ENCODE assay signal across 21 cellular contexts in genomic region chr13:97474581-97474980, GRCh38. TPM values are rescaled to one million over a fixed set of nuclear protein-coding genes. Genes with fewer than 3 reads are reported as not detected.
DNase-seq lines count a peak whose midpoint lies in the region; ATAC-seq, FAIRE-seq and TF ChIP-seq lines count a peak whose summit lies in the region.
"Had no signal": no experiment of that assay in that cellular context is flagged by ENCODE, and none has a peak within 500 bp of the region (broad histone marks: within the 10 kb centered on the region; RNA-seq: fewer than 3 reads in every experiment).

No MANE protein-coding gene starts in this region.

- BruUV-seq in endothelial cell of umbilical vein (replicated peaks; lab: Mats Ljungman, UMichigan): no TSS peak

- H3K27ac ChIP-seq in endothelial cell of umbilical vein (ENCODE audit: insufficient read depth, low read depth, low read length): no peak overlapping the region
- H3K27ac ChIP-seq: 22Rv1, C4-2B had no signal

- no peak overlapping the region for H3K9ac ChIP-seq in endothelial cell of umbilical vein (replicated peaks; ENCODE audit: extremely low read depth, insufficient read depth, low read length)

- dilution Hi-C loops in endothelial cell of umbilical vein (cut with MboI; ENCODE audit: extremely low pct_ligation_motif_present, low sequenced_read_pairs): no loop called here

- H3K9me1 ChIP-seq in endothelial cell of umbilical vein (replicated peaks; ENCODE audit: control insufficient read depth, extremely low read depth, insufficient read depth, low read length): no peaks in the 10 kb centered on the region

- no peak for FAIRE-seq in endothelial cell of umbilical vein (lab: Jason Lieb, UNC)
- FAIRE-seq: D721Med, K562, RCC 7860 had no signal

- POLR2A ChIA-PET in endothelial cell of umbilical vein (lab: Charles Lee): no interaction called here

- no peaks in the 10 kb centered on the region for H3K4me1 ChIP-seq in endothelial cell of umbilical vein (ENCODE audit: control insufficient read depth, extremely low read depth, insufficient read depth, low read length)
- no peaks in the 10 kb centered on the region for H3K4me1 ChIP-seq in mucosa of descending colon (ENCODE audit: low read depth)

- H3K9me3 ChIP-seq in endothelial cell of umbilical vein (replicated peaks; ENCODE audit: control insufficient read depth, insufficient read depth, low read length): no peaks in the 10 kb centered on the region
- no peaks in the 10 kb centered on the region for H3K9me3 ChIP-seq in mucosa of descending colon

- peaks cover 0 to 2% of the 10 kb centered on the region in 2 experiments for H3K27me3 ChIP-seq in endothelial cell of umbilical vein (ENCODE audit: control insufficient read depth in 2 of 2, insufficient read depth in 2 of 2, low read length in 2 of 2)

- H3K79me2 ChIP-seq in endothelial cell of umbilical vein (ENCODE audit: control insufficient read depth, insufficient read depth, low read length): no peaks in the 10 kb centered on the region

- no peak overlapping the region for H3K4me3 ChIP-seq in endothelial cell of umbilical vein (replicated peaks in 1 of 3; ENCODE audit: insufficient read depth in 1 of 3, low read depth in 1 of 3, low read length in 3 of 3)
- H3K4me3 ChIP-seq in mucosa of descending colon: no peak overlapping the region
- H3K4me3 ChIP-seq: K562 had no signal

- no peak for TF ChIP-seq CTCF in endothelial cell of umbilical vein (IDR thresholded peaks at IDR 0.05; ENCODE audit: extremely low read depth in 1 of 2, insufficient read depth in 1 of 2, low read depth in 1 of 2, low read length in 2 of 2)
- TF ChIP-seq CTCF in mucosa of descending colon (IDR thresholded peaks at IDR 0.05): no peak

- H2AFZ ChIP-seq in endothelial cell of umbilical vein (ENCODE audit: low read depth, low read length): no peak overlapping the region

- H3K36me3 ChIP-seq in endothelial cell of umbilical vein (ENCODE audit: control insufficient read depth in 2 of 2, extremely low read depth in 1 of 2, insufficient read depth in 2 of 2, low read length in 2 of 2) (no peaks in the 10 kb centered on the region), mucosa of descending colon (ENCODE audit: low read depth) (no peaks in the 10 kb centered on the region)

- DNase-seq in Right ventricle myocardium inferior (ENCODE audit: missing footprints): no peak
- DNase-seq in cardiac septum (ENCODE audit: low spot score): no peak
- DNase-seq in endothelial cell of umbilical vein (ENCODE audit: low read depth, low spot score): peak; percentile 6
- DNase-seq in mucosa of descending colon: no peak
- DNase-seq in DMS79 (lab: John Stamatoyannopoulos, UW): no peak
- DNase-seq in NCI-H526 (lab: John Stamatoyannopoulos, UW): no peak
- DNase-seq in NCI-H345 (lab: John Stamatoyannopoulos, UW): no peak
- DNase-seq: DMS53, EL, H7, HFFc6, NCI-H1105, NCI-H2081, NCI-H2171, NCI-H524 treated with DMSO at 0.1 percent for 48 hours had no signal

- no peaks in the 10 kb centered on the region for H4K20me1 ChIP-seq in endothelial cell of umbilical vein (replicated peaks; ENCODE audit: control insufficient read depth, extremely low read depth, insufficient read depth, low read length)

- ATAC-seq in Right ventricle myocardium inferior (peak; percentile 34), mucosa of descending colon (peak; percentile 11), GM21367 (IDR thresholded peaks at IDR 0.05; ENCODE audit: unreplicated experiment) (no peak)
- ATAC-seq: K562 had no signal

- CTCF ChIA-PET in endothelial cell of umbilical vein (lab: Charles Lee): interaction anchor here (1.3 to 1.8 kb wide), 2 partner anchors 9 to 364 kb away, joined by 3 to 10 read pairs; no protein-coding TSS in a partner anchor

- TF ChIP-seq POLR2A in endothelial cell of umbilical vein (IDR thresholded peaks at IDR 0.05; ENCODE audit: low read depth, low read length): no peak

- no peak overlapping the region for H3K4me2 ChIP-seq in endothelial cell of umbilical vein (ENCODE audit: insufficient read depth, low read length)

- intact Hi-C loops in Right ventricle myocardium inferior (cut with DNase I): no loop called here
- intact Hi-C loops in cardiac septum (cut with DNase I): no loop called here
- intact Hi-C loops in endothelial cell of umbilical vein (cut with micrococcal nuclease): no loop called here
- intact Hi-C loops in mucosa of descending colon (cut with DNase I, micrococcal nuclease): no loop called here

TF ChIP-seq in endothelial cell of umbilical vein, 7 proteins besides CTCF, POLR2A, EP300 and RAD21:
- TF ChIP-seq FOS (IDR thresholded peaks at IDR 0.05; ENCODE audit: borderline replicate concordance, insufficient read depth, low read length) (no peak), POLR2AphosphoS5 (IDR thresholded peaks at IDR 0.05; ENCODE audit: insufficient read depth, low read depth, low read length) (no peak), MYC (IDR thresholded peaks at IDR 0.05; ENCODE audit: low read depth, low read length) (no peak), GATA2 (IDR thresholded peaks at IDR 0.05; ENCODE audit: insufficient read depth, insufficient read length, low read depth, low read length) (no peak), EZH2 (IDR thresholded peaks at IDR 0.05; ENCODE audit: borderline replicate concordance, low read depth, low read length, severe bottlenecking) (no peak), JUN (IDR thresholded peaks at IDR 0.05; ENCODE audit: borderline replicate concordance, insufficient read depth, insufficient read length, low read depth) (no peak)
- TF ChIP-seq, protein P1, sequence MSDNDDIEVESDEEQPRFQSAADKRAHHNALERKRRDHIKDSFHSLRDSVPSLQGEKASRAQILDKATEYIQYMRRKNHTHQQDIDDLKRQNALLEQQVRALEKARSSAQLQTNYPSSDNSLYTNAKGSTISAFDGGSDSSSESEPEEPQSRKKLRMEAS (IDR thresholded peaks at IDR 0.05; ENCODE audit: insufficient read depth, insufficient read length): no peak

RNA-seq across cellular contexts. Expression of gene RAP2A, which starts 40.6 kb away (rescaled TPM):
- 20.1 TPM for total RNA-seq in Right ventricle myocardium inferior
- 32.7 TPM for total RNA-seq in cardiac septum
- total RNA-seq in endothelial cell of umbilical vein: 40.0 and 44.4 TPM in 2 replicates
- 6.1 and 7.8 TPM in 2 replicates for polyA plus RNA-seq in endothelial cell of umbilical vein
- polyA plus RNA-seq in endothelial cell of umbilical vein (2011; cell fraction: cytosol; rRNA removed): 8.2 and 9.3 TPM in 2 replicates
- polyA plus RNA-seq in endothelial cell of umbilical vein (2011; cell fraction: nucleus; rRNA removed): 7.0 and 8.3 TPM in 2 replicates
- polyA plus RNA-seq in endothelial cell of umbilical vein (2012): 27.5 and 29.0 TPM in 2 replicates
- polyA minus RNA-seq in endothelial cell of umbilical vein: 41.8 and 70.3 TPM in 2 replicates
- 22.0 TPM for polyA minus RNA-seq in endothelial cell of umbilical vein (2011; cell fraction: cytosol; rRNA and poly(A)+ RNA removed)
- polyA minus RNA-seq in endothelial cell of umbilical vein (2011; cell fraction: nucleus; rRNA and poly(A)+ RNA removed): 15.9 and 20.7 TPM in 2 replicates
- 10 to 100 TPM; 25.5 to 32.5 (median 29.8) TPM for total RNA-seq in mucosa of descending colon
